In genomic region chr9:130598188-130598587, GRCh38 we compare ENCODE assay signal across 2 cellular contexts.
TF ChIP-seq lines count a peak whose summit lies in the region.

No MANE protein-coding gene starts in this region.

TF ChIP-seq in K562, 482 proteins besides CTCF, POLR2A, EP300 and RAD21:
- no peak for TF ChIP-seq U2AF1 (optimal IDR thresholded peaks at IDR 0.05; ENCODE audit: low read depth, low read length)
- TF ChIP-seq CEBPB (tag; IDR thresholded peaks at IDR 0.05), result peak; percentile 22; the same call in 1 of the 2 replicates
- TF ChIP-seq COPS2 (conservative IDR thresholded peaks at IDR 0.05), result no peak
- no peak for TF ChIP-seq NFRKB (IDR thresholded peaks at IDR 0.05; ENCODE audit: low read depth)

TF ChIP-seq in HepG2, 621 proteins besides CTCF, POLR2A, EP300 and RAD21 (continues in another document):
- TF ChIP-seq U2AF1 (optimal IDR thresholded peaks at IDR 0.05; ENCODE audit: low read depth, low read length) (no peak), FOXA3 (CRISPR knock-in tag; IDR thresholded peaks at IDR 0.05) (peak; percentile 84), NR2C2 (CRISPR knock-in tag; IDR thresholded peaks at IDR 0.05; ENCODE audit: borderline replicate concordance) (peak; percentile 78), MAX (IDR thresholded peaks at IDR 0.05) (peak; percentile 48), PHF20 (CRISPR knock-in tag; IDR thresholded peaks at IDR 0.05) (no peak), NFE2L1 (CRISPR knock-in tag; IDR thresholded peaks at IDR 0.05; ENCODE audit: borderline replicate concordance) (no peak), ATF3 (CRISPR knock-in tag; IDR thresholded peaks at IDR 0.05) (no peak), IRX3 (CRISPR knock-in tag; IDR thresholded peaks at IDR 0.05; ENCODE audit: borderline replicate concordance, low read depth) (peak; percentile 43; the same call in 1 of the 2 replicates), LRRFIP1 (CRISPR knock-in tag; conservative IDR thresholded peaks at IDR 0.05) (no peak), ZNF598 (CRISPR knock-in tag; IDR thresholded peaks at IDR 0.05; ENCODE audit: borderline replicate concordance) (no peak; the same call in 1 of the 2 replicates), CENPT (CRISPR knock-in tag; IDR thresholded peaks at IDR 0.05; ENCODE audit: low read depth) (no peak), NFE2L2 (IDR thresholded peaks at IDR 0.05; ENCODE audit: low read length) (no peak), ZNF614 (CRISPR knock-in tag; IDR thresholded peaks at IDR 0.05; ENCODE audit: borderline replicate concordance) (peak; percentile 74), ELF3 (CRISPR knock-in tag; IDR thresholded peaks at IDR 0.05) (0 out of 2 replicates have a peak, but pooled peaks have one; percentile 34), ZNF691 (CRISPR knock-in tag; IDR thresholded peaks at IDR 0.05; ENCODE audit: borderline replicate concordance, low read depth) (no peak), ZNF737 (CRISPR knock-in tag; IDR thresholded peaks at IDR 0.05; ENCODE audit: borderline replicate concordance) (no peak), ZNF280D (CRISPR knock-in tag; IDR thresholded peaks at IDR 0.05) (no peak), ZNF318 (CRISPR knock-in tag; IDR thresholded peaks at IDR 0.05) (no peak), MYPOP (CRISPR knock-in tag; IDR thresholded peaks at IDR 0.05) (peak; percentile 64; the same call in 1 of the 2 replicates), HIVEP1 (CRISPR knock-in tag; IDR thresholded peaks at IDR 0.05) (no peak), ZNF441 (CRISPR knock-in tag; IDR thresholded peaks at IDR 0.05; ENCODE audit: borderline replicate concordance) (peak; percentile 49; the same call in 1 of the 2 replicates), ZNF562 (CRISPR knock-in tag; IDR thresholded peaks at IDR 0.05; ENCODE audit: borderline replicate concordance) (no peak), NAIF1 (CRISPR knock-in tag; IDR thresholded peaks at IDR 0.05; ENCODE audit: borderline replicate concordance) (no peak), ZNF567 (CRISPR knock-in tag; IDR thresholded peaks at IDR 0.05; ENCODE audit: borderline replicate concordance) (no peak), ZNF121 (CRISPR knock-in tag; IDR thresholded peaks at IDR 0.05) (peak; percentile 57; the same call in 1 of the 2 replicates), SUZ12 (IDR thresholded peaks at IDR 0.05; ENCODE audit: low read depth, low read length) (no peak), ZNF543 (CRISPR knock-in tag; IDR thresholded peaks at IDR 0.05) (no peak), BHLHE40 (IDR thresholded peaks at IDR 0.05; ENCODE audit: low read length) (no peak), SRSF4 (IDR thresholded peaks at IDR 0.05; ENCODE audit: low read depth, low read length, poor library complexity, severe bottlenecking) (no peak), ZBTB43 (CRISPR knock-in tag; conservative IDR thresholded peaks at IDR 0.05) (peak; percentile 94), ZNF558 (CRISPR knock-in tag; IDR thresholded peaks at IDR 0.05; ENCODE audit: borderline replicate concordance) (no peak; the same call in 1 of the 2 replicates), KDM1A (CRISPR knock-in tag; IDR thresholded peaks at IDR 0.05) (peak; percentile 86; the same call in 1 of the 2 replicates), NR2F1 (CRISPR knock-in tag; IDR thresholded peaks at IDR 0.05) (0 out of 4 replicates have a peak, but pooled peaks of 1 of the 2 experiments have one; percentile 40), ZNF564 (CRISPR knock-in tag; IDR thresholded peaks at IDR 0.05) (0 out of 2 replicates have a peak, but pooled peaks have one; percentile 29), SATB2 (CRISPR knock-in tag; IDR thresholded peaks at IDR 0.05) (0 out of 2 replicates have a peak, but pooled peaks have one; percentile 40), ZNF264 (CRISPR knock-in tag; IDR thresholded peaks at IDR 0.05) (peak; percentile 28; the same call in 1 of the 2 replicates), ZNF552 (CRISPR knock-in tag; IDR thresholded peaks at IDR 0.05; ENCODE audit: borderline replicate concordance) (no peak)
